19 cellular contexts compared by ENCODE assay signal in genomic region chr5:34977934-34978616, GRCh38. TPM values are rescaled to one million over a fixed set of nuclear protein-coding genes. Genes with fewer than 3 reads are reported as not detected.
DNase-seq lines count a peak whose midpoint lies in the region; ATAC-seq, FAIRE-seq and TF ChIP-seq lines count a peak whose summit lies in the region.
"Had no signal": no experiment of that assay in that cellular context is flagged by ENCODE, and none has a peak within 500 bp of the region (broad histone marks: within the 10 kb centered on the region; RNA-seq: fewer than 3 reads in every experiment).

No MANE protein-coding gene starts in this region.

- H3K36me3 Mint-ChIP-seq in activated CD8-positive, alpha-beta T cell treated with anti-CD3 and anti-CD28 coated beads for 36 hours (ENCODE audit: low read depth) = no peaks in the 10 kb centered on the region
- H3K36me3 Mint-ChIP-seq: type B pancreatic cell had no signal

- no peak overlapping the region for H3K4me3 Mint-ChIP-seq in activated CD8-positive, alpha-beta T cell treated with anti-CD3 and anti-CD28 coated beads for 36 hours
- H3K4me3 Mint-ChIP-seq: activated CD4-positive, alpha-beta T cell treated with anti-CD3 and anti-CD28 coated beads for 36 hours; activated T-cell treated with anti-CD3 and anti-CD28 coated beads, Interleukin-2, amount 50 U/mL, for 72 hours; type B pancreatic cell had no signal

- H3K9me3 Mint-ChIP-seq in activated CD8-positive, alpha-beta T cell treated with anti-CD3 and anti-CD28 coated beads for 36 hours = peaks cover 3% of the 10 kb centered on the region

- peak; percentile 93 for FAIRE-seq in GM18507 (lab: Jason Lieb, UNC)

- H3K27me3 Mint-ChIP-seq in activated CD8-positive, alpha-beta T cell treated with anti-CD3 and anti-CD28 coated beads for 36 hours = peaks cover 6% of the 10 kb centered on the region
- H3K27me3 Mint-ChIP-seq: type B pancreatic cell had no signal

- peak; percentile 23 for DNase-seq in GM18507 (ENCODE audit: extremely low spot score, insufficient read length, low read depth)
- no peak for DNase-seq in NCI-H526 treated with DMSO at 0.1 percent for 48 hours (lab: John Stamatoyannopoulos, UW)
- no peak for DNase-seq in activated CD8-positive, alpha-beta T cell treated with anti-CD3 and anti-CD28 coated beads for 36 hours
- DNase-seq in KG1 (lab: John Stamatoyannopoulos, UW) = no peak
- DNase-seq in stimulated activated naive CD4-positive, alpha-beta T cell (lab: John Stamatoyannopoulos, UW) = no peak
- DNase-seq: activated CD4-positive, alpha-beta T cell treated with anti-CD3 and anti-CD28 coated beads for 36 hours; activated T-cell treated with anti-CD3 and anti-CD28 coated beads, Interleukin-2, amount 50 U/mL, for 72 hours; Caco-2; cortex of kidney; esophagus squamous epithelium; MM.1S; NCI-H2171 treated with DMSO at 0.1 percent for 48 hours; ovary; stimulated activated CD4-positive, alpha-beta T cell treated with anti-CD3 and anti-CD28 coated beads, Interleukin-12 subunit alpha, Interleukin-12 subunit beta, amount 100 ng/mL, for 4 hours; T-helper 1 cell had no signal

- CTCF ChIA-PET in activated CD8-positive, alpha-beta T cell treated with anti-CD3 and anti-CD28 coated beads for 36 hours (lab: Charles Lee) = interaction anchor here (0.5 kb wide), 1 partner anchor 26 kb away, joined by 3 read pairs; no protein-coding TSS in a partner anchor

- H3K4me1 Mint-ChIP-seq in activated CD8-positive, alpha-beta T cell treated with anti-CD3 and anti-CD28 coated beads for 36 hours (ENCODE audit: low read depth) = no peaks in the 10 kb centered on the region
- H3K4me1 Mint-ChIP-seq: activated CD4-positive, alpha-beta T cell treated with anti-CD3 and anti-CD28 coated beads for 36 hours had no signal

- H3K27ac Mint-ChIP-seq in activated CD8-positive, alpha-beta T cell treated with anti-CD3 and anti-CD28 coated beads for 36 hours = no peak overlapping the region
- H3K27ac Mint-ChIP-seq: activated CD4-positive, alpha-beta T cell treated with anti-CD3 and anti-CD28 coated beads for 36 hours; activated T-cell treated with anti-CD3 and anti-CD28 coated beads, Interleukin-2, amount 50 U/mL, for 72 hours; type B pancreatic cell had no signal

- POLR2A ChIA-PET in activated CD8-positive, alpha-beta T cell treated with anti-CD3 and anti-CD28 coated beads for 36 hours (lab: Charles Lee) = interaction anchor here (0.6 kb wide), 1 partner anchor 39 kb away, joined by 3 read pairs; no protein-coding TSS in a partner anchor

- intact Hi-C loops in activated CD8-positive, alpha-beta T cell treated with anti-CD3 and anti-CD28 coated beads for 36 hours (cut with micrococcal nuclease) = no loop called here

- peak; percentile 59 for ATAC-seq in GM21367 (IDR thresholded peaks at IDR 0.05; ENCODE audit: unreplicated experiment)
- ATAC-seq in HG02938 (IDR thresholded peaks at IDR 0.05; ENCODE audit: unreplicated experiment) = peak; percentile 85
- ATAC-seq in HG03460 (IDR thresholded peaks at IDR 0.05; ENCODE audit: unreplicated experiment) = peak; percentile 96
- ATAC-seq in activated CD8-positive, alpha-beta T cell treated with anti-CD3 and anti-CD28 coated beads for 36 hours = no peak
- ATAC-seq: activated CD4-positive, alpha-beta T cell treated with anti-CD3 and anti-CD28 coated beads for 36 hours; activated T-cell treated with anti-CD3 and anti-CD28 coated beads, Interleukin-2, amount 50 U/mL, for 72 hours had no signal

- TF ChIP-seq CTCF in activated CD8-positive, alpha-beta T cell treated with anti-CD3 and anti-CD28 coated beads for 36 hours (IDR thresholded peaks at IDR 0.05) = no peak

RNA-seq across cellular contexts. Expression of gene DNAJC21, which starts 48.7 kb away (rescaled TPM):
- total RNA-seq in activated CD8-positive, alpha-beta T cell treated with anti-CD3 and anti-CD28 coated beads for 36 hours = 10 to 100 TPM; 48.3 to 51.8 TPM
